Comparison of ENCODE assay signal across 1 cellular context in the genomic region with DNA sequence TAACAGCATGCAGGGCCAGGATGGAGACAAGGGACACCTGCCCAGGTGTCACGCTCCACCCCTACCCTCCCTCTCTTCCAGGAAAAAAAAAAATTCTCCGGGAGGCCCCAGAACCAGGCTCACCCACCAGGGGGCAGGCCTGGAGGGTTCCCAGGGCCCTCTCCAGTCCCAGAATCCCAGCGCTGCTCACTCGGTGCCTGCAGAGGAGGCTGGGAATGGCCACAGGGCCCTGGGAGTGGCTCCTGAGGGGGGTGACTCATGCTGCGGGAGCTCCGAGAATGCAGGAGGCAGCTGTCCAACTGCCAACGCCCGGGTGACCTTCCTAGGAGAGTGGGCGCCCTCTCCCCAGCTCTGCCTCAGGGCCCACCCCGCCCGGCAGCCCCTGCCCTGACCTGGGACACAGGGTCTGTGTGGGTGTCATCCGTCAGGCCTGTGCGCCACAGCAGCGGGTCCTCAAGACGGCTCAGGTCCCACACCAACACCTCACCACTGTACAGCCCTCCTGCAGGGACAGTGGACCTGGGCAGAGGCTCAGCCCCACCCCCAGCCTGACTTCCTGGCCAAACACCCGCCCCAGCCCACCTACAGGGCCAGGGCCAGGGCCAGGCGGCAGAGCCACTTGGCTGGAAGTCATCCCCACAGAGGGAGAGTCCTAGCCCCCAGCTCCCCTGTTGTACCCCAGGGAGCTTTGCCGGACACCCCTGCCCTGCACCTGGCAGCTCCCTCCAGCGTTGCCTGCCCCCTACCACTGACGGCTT.
TF ChIP-seq lines count a peak whose summit lies in the region.

No MANE protein-coding gene starts in this region.

TF ChIP-seq in HepG2, 621 proteins besides CTCF, POLR2A, EP300 and RAD21 (continued from another document):
- TF ChIP-seq, protein P1, sequence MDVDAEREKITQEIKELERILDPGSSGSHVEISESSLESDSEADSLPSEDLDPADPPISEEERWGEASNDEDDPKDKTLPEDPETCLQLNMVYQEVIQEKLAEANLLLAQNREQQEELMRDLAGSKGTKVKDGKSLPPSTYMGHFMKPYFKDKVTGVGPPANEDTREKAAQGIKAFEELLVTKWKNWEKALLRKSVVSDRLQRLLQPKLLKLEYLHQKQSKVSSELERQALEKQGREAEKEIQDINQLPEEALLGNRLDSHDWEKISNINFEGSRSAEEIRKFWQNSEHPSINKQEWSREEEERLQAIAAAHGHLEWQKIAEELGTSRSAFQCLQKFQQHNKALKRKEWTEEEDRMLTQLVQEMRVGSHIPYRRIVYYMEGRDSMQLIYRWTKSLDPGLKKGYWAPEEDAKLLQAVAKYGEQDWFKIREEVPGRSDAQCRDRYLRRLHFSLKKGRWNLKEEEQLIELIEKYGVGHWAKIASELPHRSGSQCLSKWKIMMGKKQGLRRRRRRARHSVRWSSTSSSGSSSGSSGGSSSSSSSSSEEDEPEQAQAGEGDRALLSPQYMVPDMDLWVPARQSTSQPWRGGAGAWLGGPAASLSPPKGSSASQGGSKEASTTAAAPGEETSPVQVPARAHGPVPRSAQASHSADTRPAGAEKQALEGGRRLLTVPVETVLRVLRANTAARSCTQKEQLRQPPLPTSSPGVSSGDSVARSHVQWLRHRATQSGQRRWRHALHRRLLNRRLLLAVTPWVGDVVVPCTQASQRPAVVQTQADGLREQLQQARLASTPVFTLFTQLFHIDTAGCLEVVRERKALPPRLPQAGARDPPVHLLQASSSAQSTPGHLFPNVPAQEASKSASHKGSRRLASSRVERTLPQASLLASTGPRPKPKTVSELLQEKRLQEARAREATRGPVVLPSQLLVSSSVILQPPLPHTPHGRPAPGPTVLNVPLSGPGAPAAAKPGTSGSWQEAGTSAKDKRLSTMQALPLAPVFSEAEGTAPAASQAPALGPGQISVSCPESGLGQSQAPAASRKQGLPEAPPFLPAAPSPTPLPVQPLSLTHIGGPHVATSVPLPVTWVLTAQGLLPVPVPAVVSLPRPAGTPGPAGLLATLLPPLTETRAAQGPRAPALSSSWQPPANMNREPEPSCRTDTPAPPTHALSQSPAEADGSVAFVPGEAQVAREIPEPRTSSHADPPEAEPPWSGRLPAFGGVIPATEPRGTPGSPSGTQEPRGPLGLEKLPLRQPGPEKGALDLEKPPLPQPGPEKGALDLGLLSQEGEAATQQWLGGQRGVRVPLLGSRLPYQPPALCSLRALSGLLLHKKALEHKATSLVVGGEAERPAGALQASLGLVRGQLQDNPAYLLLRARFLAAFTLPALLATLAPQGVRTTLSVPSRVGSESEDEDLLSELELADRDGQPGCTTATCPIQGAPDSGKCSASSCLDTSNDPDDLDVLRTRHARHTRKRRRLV (CRISPR knock-in tag; IDR thresholded peaks at IDR 0.05), result 0 out of 2 replicates have a peak, but pooled peaks have one; percentile 51
- TF ChIP-seq, protein P2, sequence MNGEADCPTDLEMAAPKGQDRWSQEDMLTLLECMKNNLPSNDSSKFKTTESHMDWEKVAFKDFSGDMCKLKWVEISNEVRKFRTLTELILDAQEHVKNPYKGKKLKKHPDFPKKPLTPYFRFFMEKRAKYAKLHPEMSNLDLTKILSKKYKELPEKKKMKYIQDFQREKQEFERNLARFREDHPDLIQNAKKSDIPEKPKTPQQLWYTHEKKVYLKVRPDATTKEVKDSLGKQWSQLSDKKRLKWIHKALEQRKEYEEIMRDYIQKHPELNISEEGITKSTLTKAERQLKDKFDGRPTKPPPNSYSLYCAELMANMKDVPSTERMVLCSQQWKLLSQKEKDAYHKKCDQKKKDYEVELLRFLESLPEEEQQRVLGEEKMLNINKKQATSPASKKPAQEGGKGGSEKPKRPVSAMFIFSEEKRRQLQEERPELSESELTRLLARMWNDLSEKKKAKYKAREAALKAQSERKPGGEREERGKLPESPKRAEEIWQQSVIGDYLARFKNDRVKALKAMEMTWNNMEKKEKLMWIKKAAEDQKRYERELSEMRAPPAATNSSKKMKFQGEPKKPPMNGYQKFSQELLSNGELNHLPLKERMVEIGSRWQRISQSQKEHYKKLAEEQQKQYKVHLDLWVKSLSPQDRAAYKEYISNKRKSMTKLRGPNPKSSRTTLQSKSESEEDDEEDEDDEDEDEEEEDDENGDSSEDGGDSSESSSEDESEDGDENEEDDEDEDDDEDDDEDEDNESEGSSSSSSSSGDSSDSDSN (CRISPR knock-in tag; IDR thresholded peaks at IDR 0.05), result peak; percentile 50; the same call in 1 of the 2 replicates
- TF ChIP-seq TGIF2 (CRISPR knock-in tag; IDR thresholded peaks at IDR 0.05) (peak; percentile 36), ZNF557 (CRISPR knock-in tag; IDR thresholded peaks at IDR 0.05) (no peak), BCL6 (CRISPR knock-in tag; IDR thresholded peaks at IDR 0.05) (peak; percentile 15; the same call in 1 of the 2 replicates)
- TF ChIP-seq, protein P3, sequence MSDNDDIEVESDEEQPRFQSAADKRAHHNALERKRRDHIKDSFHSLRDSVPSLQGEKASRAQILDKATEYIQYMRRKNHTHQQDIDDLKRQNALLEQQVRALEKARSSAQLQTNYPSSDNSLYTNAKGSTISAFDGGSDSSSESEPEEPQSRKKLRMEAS (IDR thresholded peaks at IDR 0.05), result peak; percentile 53
- TF ChIP-seq, protein P4, sequence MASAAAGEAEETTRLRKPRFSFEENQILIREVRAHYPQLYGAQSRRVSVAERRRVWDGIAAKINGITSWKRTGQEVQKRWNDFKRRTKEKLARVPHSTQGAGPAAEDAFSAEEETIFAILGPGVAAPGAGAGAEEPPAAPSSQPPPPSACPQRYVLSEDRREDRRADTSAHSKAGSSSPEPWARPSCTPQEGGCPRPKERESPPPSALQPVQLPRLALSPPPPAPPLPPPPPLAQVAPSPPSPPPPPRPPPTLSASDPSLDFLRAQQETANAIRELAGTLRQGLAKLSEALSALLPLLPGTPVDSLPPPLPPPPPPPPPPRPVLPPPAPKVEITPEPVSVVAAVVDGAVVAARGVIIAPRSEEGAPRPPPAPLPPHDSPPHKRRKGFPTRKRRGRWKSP (CRISPR knock-in tag; IDR thresholded peaks at IDR 0.05), result peak; percentile 64; the same call in 1 of the 2 replicates
